26 cellular contexts compared by ENCODE assay signal in the genomic region with DNA sequence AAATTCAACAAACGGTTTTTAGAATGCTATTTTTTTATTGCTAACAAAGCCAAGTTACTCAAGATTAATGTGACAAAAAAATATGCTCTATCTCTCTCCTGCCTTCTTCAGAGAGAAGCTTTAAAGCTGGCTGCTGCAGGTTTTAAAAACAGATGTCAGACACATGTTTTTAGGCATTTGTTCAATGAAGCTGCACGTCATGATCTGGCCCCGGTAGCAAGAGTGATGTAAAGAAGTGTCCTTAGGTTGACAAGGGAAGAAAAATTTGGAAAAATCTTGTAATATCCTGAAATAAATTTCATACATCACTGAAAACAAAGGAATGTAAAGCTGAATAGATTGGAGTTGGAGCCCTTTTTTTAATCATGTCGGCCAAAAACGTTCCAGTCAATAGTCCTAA.
"Had no signal": no experiment of that assay in that cellular context is flagged by ENCODE, and none has a peak within 500 bp of the region (broad histone marks: within the 10 kb centered on the region; RNA-seq: fewer than 3 reads in every experiment).

No MANE protein-coding gene starts in this region.

- H3K27ac Mint-ChIP-seq: activated naive CD8-positive, alpha-beta T cell; immature natural killer cell; natural killer cell; stimulated activated naive CD8-positive, alpha-beta T cell treated with anti-CD3 and anti-CD28 coated beads, Interleukin-15, Interleukin-2, amounts not matched to agents 100 ng/mL and 50 ng/mL, for 24 hours; T-helper 1 cell treated with Interleukin-12 subunit alpha and Interleukin-12 subunit beta and Interleukin-4 antibody, amounts not matched to agents 30 μg/mL and 1 μg/mL, for 36 hours had no signal

- H3K36me3 Mint-ChIP-seq: activated naive CD8-positive, alpha-beta T cell; natural killer cell had no signal

- ATAC-seq: activated CD4-positive, CD25-positive, alpha-beta regulatory T cell treated with anti-CD3 and anti-CD28 coated beads, Interleukin-2, amount 50 U/mL, for 24 hours; body of pancreas; heart left ventricle; lower lobe of right lung; natural killer cell; right lobe of liver had no signal

- H3K27me3 Mint-ChIP-seq: activated naive CD8-positive, alpha-beta T cell; stimulated activated naive CD8-positive, alpha-beta T cell treated with anti-CD3 and anti-CD28 coated beads, Interleukin-15, Interleukin-2, amounts not matched to agents 100 ng/mL and 50 ng/mL, for 24 hours had no signal

- H3K36me3 ChIP-seq: cardiac muscle cell, heart left ventricle, lower lobe of right lung, right lobe of liver, thoracic aorta had no signal

- H3K27ac ChIP-seq: body of pancreas, cardiac muscle cell, lower lobe of right lung, right lobe of liver, thoracic aorta, VCaP had no signal

- H3K9me3 ChIP-seq: body of pancreas, heart left ventricle, lower lobe of right lung, right lobe of liver, thoracic aorta had no signal

- DNase-seq: activated CD4-positive, alpha-beta T cell treated with anti-CD3 and anti-CD28 coated beads for 48 hours; activated CD4-positive, alpha-beta T cell treated with anti-CD3 and anti-CD28 coated beads, Interleukin-2, amount 50 U/mL, for 48 hours; activated CD8-positive, alpha-beta memory T cell treated with anti-CD3 and anti-CD28 coated beads for 24 hours; activated effector memory CD4-positive, alpha-beta T cell treated with Interleukin-2 at 50 U/mL for 16 hours; activated naive CD4-positive, alpha-beta T cell treated with Interleukin-2 at 50 U/mL for 16 hours; anterior cingulate cortex; body of pancreas; cortex of kidney; heart left ventricle; hypothalamus; immature natural killer cell; kidney; lower lobe of right lung; mesenchymal stem cell; natural killer cell; right lobe of liver; stimulated activated CD4-positive, alpha-beta T cell treated with anti-CD3 and anti-CD28 coated beads, Interleukin-2, amount 100 ng/mL, for 48 hours; SW 1271; T-helper 9 cell had no signal

- H3K4me3 Mint-ChIP-seq: activated naive CD8-positive, alpha-beta T cell; immature natural killer cell; natural killer cell; stimulated activated naive CD8-positive, alpha-beta T cell treated with anti-CD3 and anti-CD28 coated beads, Interleukin-15, Interleukin-2, amounts not matched to agents 100 ng/mL and 50 ng/mL, for 24 hours; T-helper 1 cell treated with Interleukin-12 subunit alpha and Interleukin-12 subunit beta and Interleukin-4 antibody, amounts not matched to agents 30 μg/mL and 1 μg/mL, for 36 hours had no signal

- H3K4me1 ChIP-seq: body of pancreas, lower lobe of right lung, right lobe of liver had no signal

- H3K4me3 ChIP-seq: body of pancreas, cardiac muscle cell, heart left ventricle, lower lobe of right lung, right lobe of liver, thoracic aorta had no signal

- H3K4me1 Mint-ChIP-seq: immature natural killer cell, natural killer cell had no signal

- H3K27me3 ChIP-seq: body of pancreas, cardiac muscle cell, heart left ventricle, right lobe of liver had no signal
